Comparison of ENCODE assay signal across 21 cellular contexts in genomic region chr11:43917851-43918250, GRCh38. TPM values are rescaled to one million over a fixed set of nuclear protein-coding genes. Genes with fewer than 3 reads are reported as not detected.
DNase-seq lines count a peak whose midpoint lies in the region; ATAC-seq, FAIRE-seq and TF ChIP-seq lines count a peak whose summit lies in the region.
"Had no signal": no experiment of that assay in that cellular context is flagged by ENCODE, and none has a peak within 500 bp of the region (broad histone marks: within the 10 kb centered on the region; RNA-seq: fewer than 3 reads in every experiment).

No MANE protein-coding gene starts in this region.

- H3K36me3 Mint-ChIP-seq in glutamatergic neuron (ENCODE audit: unreplicated experiment): no peaks in the 10 kb centered on the region

- TF ChIP-seq POLR2A in HepG2 (IDR thresholded peaks at IDR 0.05; ENCODE audit: insufficient read depth in 1 of 2, low read depth in 2 of 2, low read length in 2 of 2): no peak
- no peak for TF ChIP-seq POLR2A in sigmoid colon (IDR thresholded peaks at IDR 0.05)
- no peak for TF ChIP-seq POLR2A in uterus (IDR thresholded peaks at IDR 0.05)

- intact Hi-C loops in HepG2 (cut with micrococcal nuclease; ENCODE audit: unreplicated experiment) (no loop called here), sigmoid colon (cut with DNase I) (no loop called here), uterus (cut with DNase I; ENCODE audit: low total_unique reads) (no loop called here)

- no peak for FAIRE-seq in HepG2 (lab: Jason Lieb, UNC)
- FAIRE-seq: G401.6 had no signal

- no peak for DNase-seq in HepG2 (ENCODE audit: low spot score)
- no peak for DNase-seq in glutamatergic neuron
- no peak for DNase-seq in sigmoid colon
- DNase-seq in uterus: no peak
- DNase-seq in NCI-H2029 treated with DMSO at 0.1 percent for 48 hours (lab: John Stamatoyannopoulos, UW): no peak
- DNase-seq in GM19240 (ENCODE audit: insufficient read length, low spot score): no peak
- DNase-seq in SKM-1 (lab: John Stamatoyannopoulos, UW; ENCODE audit: unreplicated experiment): no peak
- DNase-seq: 8988T, DND-41, KBM-7, NCI-H1105 treated with DMSO at 0.1 percent for 48 hours, NCI-H1694 treated with DMSO at 0.1 percent for 48 hours, NCI-H2107, NCI-H226, NCI-H524, PC-9, SJCRH30 had no signal

- no peak overlapping the region for H3K4me3 ChIP-seq in liver (ENCODE audit: low read depth in 1 of 3, low read length in 3 of 3)
- no peak overlapping the region for H3K4me3 ChIP-seq in HepG2 (replicated peaks in 1 of 3; ENCODE audit: insufficient read depth in 1 of 3, low read depth in 2 of 3, low read length in 3 of 3)
- H3K4me3 ChIP-seq in sigmoid colon: no peak overlapping the region
- no peak overlapping the region for H3K4me3 ChIP-seq in uterus
- H3K4me3 ChIP-seq: HAP-1, PC-9, SJCRH30 had no signal

- H3K36me3 ChIP-seq in liver (ENCODE audit: control insufficient read depth in 4 of 4, insufficient read depth in 3 of 4, low read depth in 1 of 4, low read length in 3 of 4): peaks cover 0 to 19% (median 8%) of the 10 kb centered on the region in 4 donors
- peaks cover 10 to 25% of the 10 kb centered on the region in 2 experiments for H3K36me3 ChIP-seq in HepG2 (replicated peaks in 1 of 2; ENCODE audit: control insufficient read depth in 1 of 2, insufficient read depth in 2 of 2, low read length in 2 of 2)
- H3K36me3 ChIP-seq in sigmoid colon: peaks cover 0 to 61% (median 14%) of the 10 kb centered on the region in 4 donors
- no peaks in the 10 kb centered on the region for H3K36me3 ChIP-seq in uterus

- TF ChIP-seq CTCF in liver (IDR thresholded peaks at IDR 0.05; ENCODE audit: low read depth, low read length, missing input control) (no peak), HepG2 (CRISPR knock-in tag; IDR thresholded peaks at IDR 0.05) (no peak), glutamatergic neuron (IDR thresholded peaks at IDR 0.05; ENCODE audit: partially characterized antibody, unreplicated experiment) (no peak), sigmoid colon (IDR thresholded peaks at IDR 0.05) (no peak), uterus (IDR thresholded peaks at IDR 0.05) (no peak)

- in situ Hi-C loops in HepG2 (cut with HindIII; ENCODE audit: extremely low pct_ligation_motif_present, low pct_unique_long_range_greater_than_20kb): no loop called here

- peaks cover 15% of the 10 kb centered on the region for H3K9me3 Mint-ChIP-seq in glutamatergic neuron (ENCODE audit: unreplicated experiment)
- H3K9me3 Mint-ChIP-seq: CD14-positive monocyte had no signal

- no peak for TF ChIP-seq RAD21 in liver (IDR thresholded peaks at IDR 0.05)
- no peak for TF ChIP-seq RAD21 in HepG2 (CRISPR knock-in tag; IDR thresholded peaks at IDR 0.05)

- H3K4me2 ChIP-seq in HepG2 (ENCODE audit: low read depth, low read length): no peak overlapping the region
- H3K4me2 ChIP-seq: PC-9 had no signal

- peaks cover 6% of the 10 kb centered on the region for H3K27me3 Mint-ChIP-seq in glutamatergic neuron (ENCODE audit: unreplicated experiment)

- POLR2A ChIA-PET in HepG2 (lab: Yijun Ruan, JAX): no interaction called here

- CTCF ChIA-PET in HepG2 (lab: Yijun Ruan, JAX; ENCODE audit: low intra/inter-chr PET ratio, low total read pairs): no interaction called here

- ATAC-seq in HepG2: no peak

- WGBS in liver: 71% methylated on average over 1 of the region's 1 CpG
- WGBS in HepG2 (ENCODE audit: low lambda C conversion rate): 0% methylated on average over 1 of the region's 1 CpG
- 36 to 82% methylated on average over 1 of the region's 1 CpG for WGBS in sigmoid colon, 2 donors

- H3K9me3 ChIP-seq in liver (ENCODE audit: control insufficient read depth in 4 of 4, low read length in 3 of 4): no peaks in the 10 kb centered on the region
- no peaks in the 10 kb centered on the region for H3K9me3 ChIP-seq in HepG2 (ENCODE audit: low read length)
- no peaks in the 10 kb centered on the region for H3K9me3 ChIP-seq in sigmoid colon
- H3K9me3 ChIP-seq in uterus: no peaks in the 10 kb centered on the region
- H3K9me3 ChIP-seq: HAP-1, SJCRH30 had no signal

- H3K4me1 ChIP-seq in liver (ENCODE audit: control insufficient read depth in 4 of 4, insufficient read depth in 4 of 4, low read length in 3 of 4): peaks cover 0 to 2% (median 0%) of the 10 kb centered on the region in 4 donors
- H3K4me1 ChIP-seq in HepG2 (ENCODE audit: insufficient read depth, low read length): peaks cover 17% of the 10 kb centered on the region
- peaks cover 0 to 43% (median 22%) of the 10 kb centered on the region in 4 donors for H3K4me1 ChIP-seq in sigmoid colon
- peaks cover 16 to 30% of the 10 kb centered on the region in 2 donors for H3K4me1 ChIP-seq in uterus
- H3K4me1 ChIP-seq: HAP-1 had no signal

- TF ChIP-seq EP300 in HepG2 (IDR thresholded peaks at IDR 0.05; ENCODE audit: low read depth in 2 of 2, low read length in 2 of 2) (no peak), HepG2 (CRISPR knock-in tag; IDR thresholded peaks at IDR 0.05; ENCODE audit: borderline replicate concordance) (no peak), sigmoid colon (IDR thresholded peaks at IDR 0.05) (no peak)

- BruUV-seq in HepG2 (replicated peaks; lab: Mats Ljungman, UMichigan): no TSS peak

- H3K79me2 ChIP-seq in HepG2 (ENCODE audit: insufficient read depth, low read length): no peaks in the 10 kb centered on the region

- H3K27ac Mint-ChIP-seq in glutamatergic neuron (ENCODE audit: unreplicated experiment): peak overlapping the region; percentile 95

- H3K27ac ChIP-seq in liver (ENCODE audit: low read depth in 1 of 2, low read length in 2 of 2) (peak overlapping the region; percentile 19 to 35), HepG2 (ENCODE audit: extremely low read length, insufficient read depth, low read length) (no peak overlapping the region), sigmoid colon (peak overlapping the region in 3 of 4 donors; percentile 70 to 85 (median 72)), uterus (peak overlapping the region; percentile 90 to 91)
- H3K27ac ChIP-seq: PC-9, SJCRH30 had no signal

- H4K20me1 ChIP-seq in HepG2 (ENCODE audit: insufficient read depth, low read length): no peaks in the 10 kb centered on the region

- H3K27me3 ChIP-seq in liver (ENCODE audit: control insufficient read depth in 4 of 4, insufficient read depth in 4 of 4, low read length in 3 of 4) (no peaks in the 10 kb centered on the region), HepG2 (ENCODE audit: control insufficient read depth in 1 of 2, insufficient read depth in 2 of 2, low read length in 2 of 2) (no peaks in the 10 kb centered on the region), sigmoid colon (no peaks in the 10 kb centered on the region), uterus (no peaks in the 10 kb centered on the region)
- H3K27me3 ChIP-seq: SJCRH30 had no signal

- no peak overlapping the region for H2AFZ ChIP-seq in HepG2 (ENCODE audit: low read length)
- H2AFZ ChIP-seq: PC-9 had no signal

- peaks cover 58% of the 10 kb centered on the region for H3K4me1 Mint-ChIP-seq in glutamatergic neuron (ENCODE audit: low read depth, unreplicated experiment)

- H3K9ac ChIP-seq in liver (ENCODE audit: low read depth in 1 of 2, low read length in 2 of 2): no peak overlapping the region
- H3K9ac ChIP-seq in HepG2 (ENCODE audit: insufficient read depth, low read depth, low read length): no peak overlapping the region

- no peak overlapping the region for H3K4me3 Mint-ChIP-seq in glutamatergic neuron (ENCODE audit: unreplicated experiment)
- H3K4me3 Mint-ChIP-seq: CD14-positive monocyte had no signal

RNA-seq across cellular contexts. Expression of gene C11orf96, which starts 24.6 kb away (rescaled TPM):
- total RNA-seq in liver: 10 to 100 TPM in 1 of 2 donors, 1 to 10 TPM in 1; 4.3 to 18.5 TPM
- 10 to 100 TPM in 1 of 2 donors, 1 to 10 TPM in 1; 2.5 to 13.5 TPM for polyA plus RNA-seq in liver
- not detected in 2 replicates for total RNA-seq in HepG2 (2016; rRNA removed; fragmentation: Illumina TruSeq; extraction: Trizol)
- total RNA-seq in HepG2 (2016; cell fraction: cytosol; rRNA removed; fragmentation: Illumina TruSeq; extraction: Trizol; ENCODE audit: low read depth): not detected in 2 replicates
- not detected in 2 replicates for total RNA-seq in HepG2 (2016; cell fraction: insoluble cytoplasmic fraction; rRNA removed; fragmentation: Illumina TruSeq; extraction: Trizol)
- not detected in 2 replicates for total RNA-seq in HepG2 (2016; cell fraction: membrane; rRNA removed; fragmentation: Illumina TruSeq; extraction: Trizol)
- total RNA-seq in HepG2 (2016; cell fraction: nucleus; rRNA removed; fragmentation: Illumina TruSeq; extraction: Trizol): not detected in 2 replicates
- 0.08 and 0.35 TPM in 2 replicates for polyA plus RNA-seq in HepG2 (2011; rRNA removed)
- 0.25 and 0.28 TPM in 2 replicates for polyA plus RNA-seq in HepG2 (2011; cell fraction: cytosol; rRNA removed)
- polyA plus RNA-seq in HepG2 (2011; cell fraction: nucleus; rRNA removed): 0.13 and 0.62 TPM in 2 replicates
- 0.80 TPM in 1 of 2 replicates, not detected in the other for polyA plus RNA-seq in HepG2 (2012)
- polyA plus RNA-seq in HepG2 (2016; cell fraction: cytosol; fragmentation: Illumina TruSeq; extraction: Trizol; ENCODE audit: low read depth): not detected in 2 replicates
- not detected in 2 replicates for polyA plus RNA-seq in HepG2 (2016; cell fraction: insoluble cytoplasmic fraction; fragmentation: Illumina TruSeq; extraction: Trizol; ENCODE audit: low read depth)
- polyA plus RNA-seq in HepG2 (2016; cell fraction: membrane; fragmentation: Illumina TruSeq; extraction: Trizol; ENCODE audit: low read depth): not detected in 2 replicates
- polyA plus RNA-seq in HepG2 (2016; cell fraction: nucleus; fragmentation: Illumina TruSeq; extraction: Trizol; ENCODE audit: insufficient read depth, low read depth): not detected in 2 replicates
- not detected in 2 replicates for polyA minus RNA-seq in HepG2 (2011; rRNA and poly(A)+ RNA removed; ENCODE audit: low replicate concordance)
- polyA minus RNA-seq in HepG2 (2011; cell fraction: cytosol; rRNA and poly(A)+ RNA removed): 0.49 TPM in 1 of 2 replicates, not detected in the other
- polyA minus RNA-seq in HepG2 (2011; cell fraction: nucleus; rRNA and poly(A)+ RNA removed): not detected in 2 replicates
- 74.9 TPM for total RNA-seq in glutamatergic neuron (ENCODE audit: unreplicated experiment)
- 100 to 1,000 TPM in 2 of 4 donors, 10 to 100 TPM in 2; 47.4 to 336 (median 95.6) TPM for total RNA-seq in sigmoid colon
- polyA plus RNA-seq in sigmoid colon: 10 to 100 TPM in 2 of 3 donors, 1 to 10 TPM in 1; 7.4 to 29.3 (median 24.6) TPM
- total RNA-seq in uterus: 100 to 1,000 TPM in 3 of 4 donors, 10 to 100 TPM in 1; 38.2 to 331 (median 230) TPM
- total RNA-seq: PC-9 had no signal
- polyA plus RNA-seq: CD14-positive monocyte had no signal

RNA-seq across cellular contexts. Expression of gene ALKBH3, which starts 37.2 kb away (rescaled TPM):
- 10 to 100 TPM in 1 of 2 donors, 1 to 10 TPM in 1; 7.8 to 14.5 TPM for total RNA-seq in liver
- polyA plus RNA-seq in liver: 10 to 100 TPM; 13.2 to 17.2 TPM
- total RNA-seq in HepG2 (2016; rRNA removed; fragmentation: Illumina TruSeq; extraction: Trizol): 36.1 and 49.6 TPM in 2 replicates
- total RNA-seq in HepG2 (2016; cell fraction: cytosol; rRNA removed; fragmentation: Illumina TruSeq; extraction: Trizol; ENCODE audit: low read depth): 15.2 and 24.7 TPM in 2 replicates
- total RNA-seq in HepG2 (2016; cell fraction: insoluble cytoplasmic fraction; rRNA removed; fragmentation: Illumina TruSeq; extraction: Trizol): 39.0 and 48.6 TPM in 2 replicates
- 27.0 and 33.2 TPM in 2 replicates for total RNA-seq in HepG2 (2016; cell fraction: membrane; rRNA removed; fragmentation: Illumina TruSeq; extraction: Trizol)
- total RNA-seq in HepG2 (2016; cell fraction: nucleus; rRNA removed; fragmentation: Illumina TruSeq; extraction: Trizol): 30.6 and 31.1 TPM in 2 replicates
- 16.5 and 17.8 TPM in 2 replicates for polyA plus RNA-seq in HepG2 (2011; rRNA removed)
- 11.7 and 19.8 TPM in 2 replicates for polyA plus RNA-seq in HepG2 (2011; cell fraction: cytosol; rRNA removed)
- polyA plus RNA-seq in HepG2 (2011; cell fraction: nucleus; rRNA removed): 6.1 and 12.5 TPM in 2 replicates
- 14.3 and 14.6 TPM in 2 replicates for polyA plus RNA-seq in HepG2 (2012)
- 10.4 and 19.4 TPM in 2 replicates for polyA plus RNA-seq in HepG2 (2016; cell fraction: cytosol; fragmentation: Illumina TruSeq; extraction: Trizol; ENCODE audit: low read depth)
- polyA plus RNA-seq in HepG2 (2016; cell fraction: insoluble cytoplasmic fraction; fragmentation: Illumina TruSeq; extraction: Trizol; ENCODE audit: low read depth): 35.9 and 40.1 TPM in 2 replicates
- 16.7 and 27.6 TPM in 2 replicates for polyA plus RNA-seq in HepG2 (2016; cell fraction: membrane; fragmentation: Illumina TruSeq; extraction: Trizol; ENCODE audit: low read depth)
- 18.5 and 20.8 TPM in 2 replicates for polyA plus RNA-seq in HepG2 (2016; cell fraction: nucleus; fragmentation: Illumina TruSeq; extraction: Trizol; ENCODE audit: insufficient read depth, low read depth)
- polyA minus RNA-seq in HepG2 (2011; rRNA and poly(A)+ RNA removed; ENCODE audit: low replicate concordance): 4.2 and 6.8 TPM in 2 replicates
- polyA minus RNA-seq in HepG2 (2011; cell fraction: cytosol; rRNA and poly(A)+ RNA removed): 6.9 and 7.4 TPM in 2 replicates
- polyA minus RNA-seq in HepG2 (2011; cell fraction: nucleus; rRNA and poly(A)+ RNA removed): 22.1 and 29.3 TPM in 2 replicates
- total RNA-seq in glutamatergic neuron (ENCODE audit: unreplicated experiment): 30.4 TPM
- 10 to 100 TPM; 25.7 to 31.2 (median 30.6) TPM for total RNA-seq in sigmoid colon
- polyA plus RNA-seq in sigmoid colon: 10 to 100 TPM; 15.7 to 27.3 (median 22.8) TPM
- total RNA-seq in uterus: 10 to 100 TPM; 39.6 to 75.3 (median 55.7) TPM

Comparison
In these comparisons a context has a peak if more than half of its experiments do, and no peak if none do; other contexts are left out.
1. RNA of gene C11orf96, which starts 24.6 kb away (total RNA-seq): 38.2 to 331 TPM in uterus, 47.4 to 336 TPM in sigmoid colon, 74.9 TPM in glutamatergic neuron (single experiment) and 4.3 to 18.5 TPM in liver; not detected in HepG2; every median in the first group is over 4 times any median in the second.